In the genomic region with DNA sequence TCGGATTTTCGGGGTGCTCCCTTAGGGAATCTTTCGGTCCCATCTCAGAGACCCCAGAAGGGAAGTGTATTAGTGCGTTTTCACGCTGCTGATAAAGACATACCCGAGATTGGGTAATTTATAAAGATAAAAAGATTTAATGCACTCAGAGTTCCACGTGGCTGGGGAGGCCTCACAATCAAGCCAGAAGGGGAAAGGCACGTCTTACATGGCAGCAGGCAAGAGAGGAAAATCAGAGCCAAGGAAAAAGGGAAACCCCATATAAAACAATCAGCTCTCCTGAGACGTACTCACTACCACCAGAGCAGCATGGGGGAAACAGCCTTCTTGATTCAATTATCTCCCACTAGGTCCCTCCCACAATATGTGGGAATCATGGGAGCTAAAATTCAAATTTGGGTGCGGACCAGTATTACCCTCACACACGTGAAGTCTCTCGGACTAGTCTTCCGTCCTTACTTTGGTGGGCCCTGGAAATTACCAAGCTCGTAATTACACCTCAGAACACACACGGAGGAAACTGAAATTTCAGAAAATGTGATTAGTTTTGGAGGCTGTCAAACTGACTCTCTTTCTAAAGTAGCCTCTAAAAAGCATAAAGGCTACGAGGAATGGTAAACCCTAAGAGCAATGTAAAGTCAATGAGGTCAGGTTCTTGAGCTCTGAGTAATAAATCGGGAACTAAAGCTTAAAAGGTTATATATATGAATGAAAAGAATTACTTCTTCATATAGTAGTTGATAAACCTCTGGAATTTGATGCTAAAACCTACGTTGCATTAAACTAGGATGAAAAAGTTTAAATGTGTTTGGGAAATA, we compare ENCODE assay signal across 1 cellular context.
TF ChIP-seq lines count a peak whose summit lies in the region.

No MANE protein-coding gene starts in this region.

TF ChIP-seq in GM23338, 12 proteins besides CTCF, POLR2A, EP300 and RAD21 (continued from another document):
- TF ChIP-seq, protein P1, sequence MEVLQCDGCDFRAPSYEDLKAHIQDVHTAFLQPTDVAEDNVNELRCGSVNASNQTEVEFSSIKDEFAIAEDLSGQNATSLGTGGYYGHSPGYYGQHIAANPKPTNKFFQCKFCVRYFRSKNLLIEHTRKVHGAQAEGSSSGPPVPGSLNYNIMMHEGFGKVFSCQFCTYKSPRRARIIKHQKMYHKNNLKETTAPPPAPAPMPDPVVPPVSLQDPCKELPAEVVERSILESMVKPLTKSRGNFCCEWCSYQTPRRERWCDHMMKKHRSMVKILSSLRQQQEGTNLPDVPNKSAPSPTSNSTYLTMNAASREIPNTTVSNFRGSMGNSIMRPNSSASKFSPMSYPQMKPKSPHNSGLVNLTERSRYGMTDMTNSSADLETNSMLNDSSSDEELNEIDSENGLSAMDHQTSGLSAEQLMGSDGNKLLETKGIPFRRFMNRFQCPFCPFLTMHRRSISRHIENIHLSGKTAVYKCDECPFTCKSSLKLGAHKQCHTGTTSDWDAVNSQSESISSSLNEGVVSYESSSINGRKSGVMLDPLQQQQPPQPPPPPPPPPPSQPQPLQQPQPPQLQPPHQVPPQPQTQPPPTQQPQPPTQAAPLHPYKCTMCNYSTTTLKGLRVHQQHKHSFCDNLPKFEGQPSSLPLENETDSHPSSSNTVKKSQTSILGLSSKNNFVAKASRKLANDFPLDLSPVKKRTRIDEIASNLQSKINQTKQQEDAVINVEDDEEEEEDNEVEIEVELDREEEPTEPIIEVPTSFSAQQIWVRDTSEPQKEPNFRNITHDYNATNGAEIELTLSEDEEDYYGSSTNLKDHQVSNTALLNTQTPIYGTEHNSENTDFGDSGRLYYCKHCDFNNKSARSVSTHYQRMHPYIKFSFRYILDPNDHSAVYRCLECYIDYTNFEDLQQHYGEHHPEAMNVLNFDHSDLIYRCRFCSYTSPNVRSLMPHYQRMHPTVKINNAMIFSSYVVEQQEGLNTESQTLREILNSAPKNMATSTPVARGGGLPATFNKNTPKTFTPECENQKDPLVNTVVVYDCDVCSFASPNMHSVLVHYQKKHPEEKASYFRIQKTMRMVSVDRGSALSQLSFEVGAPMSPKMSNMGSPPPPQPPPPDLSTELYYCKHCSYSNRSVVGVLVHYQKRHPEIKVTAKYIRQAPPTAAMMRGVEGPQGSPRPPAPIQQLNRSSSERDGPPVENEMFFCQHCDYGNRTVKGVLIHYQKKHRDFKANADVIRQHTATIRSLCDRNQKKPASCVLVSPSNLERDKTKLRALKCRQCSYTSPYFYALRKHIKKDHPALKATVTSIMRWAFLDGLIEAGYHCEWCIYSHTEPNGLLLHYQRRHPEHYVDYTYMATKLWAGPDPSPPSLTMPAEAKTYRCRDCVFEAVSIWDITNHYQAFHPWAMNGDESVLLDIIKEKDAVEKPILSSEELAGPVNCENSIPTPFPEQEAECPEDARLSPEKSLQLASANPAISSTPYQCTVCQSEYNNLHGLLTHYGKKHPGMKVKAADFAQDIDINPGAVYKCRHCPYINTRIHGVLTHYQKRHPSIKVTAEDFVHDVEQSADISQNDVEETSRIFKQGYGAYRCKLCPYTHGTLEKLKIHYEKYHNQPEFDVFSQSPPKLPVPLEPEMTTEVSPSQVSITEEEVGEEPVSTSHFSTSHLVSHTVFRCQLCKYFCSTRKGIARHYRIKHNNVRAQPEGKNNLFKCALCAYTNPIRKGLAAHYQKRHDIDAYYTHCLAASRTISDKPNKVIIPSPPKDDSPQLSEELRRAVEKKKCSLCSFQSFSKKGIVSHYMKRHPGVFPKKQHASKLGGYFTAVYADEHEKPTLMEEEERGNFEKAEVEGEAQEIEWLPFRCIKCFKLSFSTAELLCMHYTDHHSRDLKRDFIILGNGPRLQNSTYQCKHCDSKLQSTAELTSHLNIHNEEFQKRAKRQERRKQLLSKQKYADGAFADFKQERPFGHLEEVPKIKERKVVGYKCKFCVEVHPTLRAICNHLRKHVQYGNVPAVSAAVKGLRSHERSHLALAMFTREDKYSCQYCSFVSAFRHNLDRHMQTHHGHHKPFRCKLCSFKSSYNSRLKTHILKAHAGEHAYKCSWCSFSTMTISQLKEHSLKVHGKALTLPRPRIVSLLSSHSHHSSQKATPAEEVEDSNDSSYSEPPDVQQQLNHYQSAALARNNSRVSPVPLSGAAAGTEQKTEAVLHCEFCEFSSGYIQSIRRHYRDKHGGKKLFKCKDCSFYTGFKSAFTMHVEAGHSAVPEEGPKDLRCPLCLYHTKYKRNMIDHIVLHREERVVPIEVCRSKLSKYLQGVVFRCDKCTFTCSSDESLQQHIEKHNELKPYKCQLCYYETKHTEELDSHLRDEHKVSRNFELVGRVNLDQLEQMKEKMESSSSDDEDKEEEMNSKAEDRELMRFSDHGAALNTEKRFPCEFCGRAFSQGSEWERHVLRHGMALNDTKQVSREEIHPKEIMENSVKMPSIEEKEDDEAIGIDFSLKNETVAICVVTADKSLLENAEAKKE (CRISPR knock-in tag; IDR thresholded peaks at IDR 0.05), result no peak
- TF ChIP-seq ETS1 (IDR thresholded peaks at IDR 0.05), result no peak
- TF ChIP-seq JUNB (IDR thresholded peaks at IDR 0.05; ENCODE audit: unreplicated experiment), result no peak
- no peak for TF ChIP-seq EZH2 (IDR thresholded peaks at IDR 0.05; ENCODE audit: low read depth, unreplicated experiment)
- no peak for TF ChIP-seq CREB1 (CRISPR knock-in tag; IDR thresholded peaks at IDR 0.05; ENCODE audit: low read depth)
- TF ChIP-seq NANOG (IDR thresholded peaks at IDR 0.05; ENCODE audit: borderline replicate concordance), result no peak
- TF ChIP-seq, protein P2, sequence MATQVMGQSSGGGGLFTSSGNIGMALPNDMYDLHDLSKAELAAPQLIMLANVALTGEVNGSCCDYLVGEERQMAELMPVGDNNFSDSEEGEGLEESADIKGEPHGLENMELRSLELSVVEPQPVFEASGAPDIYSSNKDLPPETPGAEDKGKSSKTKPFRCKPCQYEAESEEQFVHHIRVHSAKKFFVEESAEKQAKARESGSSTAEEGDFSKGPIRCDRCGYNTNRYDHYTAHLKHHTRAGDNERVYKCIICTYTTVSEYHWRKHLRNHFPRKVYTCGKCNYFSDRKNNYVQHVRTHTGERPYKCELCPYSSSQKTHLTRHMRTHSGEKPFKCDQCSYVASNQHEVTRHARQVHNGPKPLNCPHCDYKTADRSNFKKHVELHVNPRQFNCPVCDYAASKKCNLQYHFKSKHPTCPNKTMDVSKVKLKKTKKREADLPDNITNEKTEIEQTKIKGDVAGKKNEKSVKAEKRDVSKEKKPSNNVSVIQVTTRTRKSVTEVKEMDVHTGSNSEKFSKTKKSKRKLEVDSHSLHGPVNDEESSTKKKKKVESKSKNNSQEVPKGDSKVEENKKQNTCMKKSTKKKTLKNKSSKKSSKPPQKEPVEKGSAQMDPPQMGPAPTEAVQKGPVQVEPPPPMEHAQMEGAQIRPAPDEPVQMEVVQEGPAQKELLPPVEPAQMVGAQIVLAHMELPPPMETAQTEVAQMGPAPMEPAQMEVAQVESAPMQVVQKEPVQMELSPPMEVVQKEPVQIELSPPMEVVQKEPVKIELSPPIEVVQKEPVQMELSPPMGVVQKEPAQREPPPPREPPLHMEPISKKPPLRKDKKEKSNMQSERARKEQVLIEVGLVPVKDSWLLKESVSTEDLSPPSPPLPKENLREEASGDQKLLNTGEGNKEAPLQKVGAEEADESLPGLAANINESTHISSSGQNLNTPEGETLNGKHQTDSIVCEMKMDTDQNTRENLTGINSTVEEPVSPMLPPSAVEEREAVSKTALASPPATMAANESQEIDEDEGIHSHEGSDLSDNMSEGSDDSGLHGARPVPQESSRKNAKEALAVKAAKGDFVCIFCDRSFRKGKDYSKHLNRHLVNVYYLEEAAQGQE (IDR thresholded peaks at IDR 0.05; ENCODE audit: unreplicated experiment), result no peak
TF ChIP-seq in GM23338: peak in this region for 0.
